ENCODE assay signal across 1 cellular context in the genomic region with DNA sequence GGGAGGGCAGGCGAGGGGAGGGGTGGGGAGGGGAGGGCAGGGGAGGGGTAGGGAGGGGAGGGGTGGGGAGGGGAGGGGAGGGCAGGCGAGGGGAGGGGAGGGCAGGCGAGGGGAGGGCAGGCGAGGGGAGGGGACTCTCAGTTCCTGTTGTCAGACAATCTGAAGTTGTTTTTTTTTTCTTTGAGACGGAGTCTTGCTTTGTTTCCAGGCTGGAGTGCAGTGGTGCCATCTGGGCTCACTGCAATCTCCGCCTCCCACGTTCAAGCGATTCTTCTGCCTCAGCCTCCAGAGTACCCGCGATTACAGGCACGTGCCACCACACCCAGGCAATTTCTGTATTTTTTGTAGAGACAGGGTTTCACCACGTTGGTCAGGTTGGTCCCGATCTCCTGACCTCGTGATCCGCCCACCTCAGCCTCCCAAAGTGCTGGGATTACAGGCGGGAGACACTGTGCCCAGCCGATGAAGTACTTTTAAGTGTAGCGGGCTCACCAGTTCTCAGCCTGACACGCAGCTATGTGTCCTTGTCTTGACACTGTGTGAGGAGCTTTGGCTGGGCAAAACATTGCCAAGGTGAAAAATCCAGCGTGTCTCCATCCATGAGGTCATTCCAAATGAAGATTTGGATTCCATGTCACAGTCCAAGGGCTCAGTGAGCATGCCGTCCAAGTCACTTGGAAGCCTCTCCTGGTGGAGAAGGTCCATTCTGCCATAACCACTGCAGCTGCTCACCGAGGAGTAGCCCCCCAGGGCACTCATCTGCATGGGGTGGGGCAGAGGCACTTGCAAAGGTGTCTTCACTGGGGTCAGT.
TF ChIP-seq lines count a peak whose summit lies in the region.

No MANE protein-coding gene starts in this region.

TF ChIP-seq in K562, 482 proteins besides CTCF, POLR2A, EP300 and RAD21 (continues in another document):
- TF ChIP-seq, protein P1, sequence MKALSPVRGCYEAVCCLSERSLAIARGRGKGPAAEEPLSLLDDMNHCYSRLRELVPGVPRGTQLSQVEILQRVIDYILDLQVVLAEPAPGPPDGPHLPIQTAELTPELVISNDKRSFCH (CRISPR knock-in tag; IDR thresholded peaks at IDR 0.05), result no peak
- TF ChIP-seq, protein P1 (tag; IDR thresholded peaks at IDR 0.05), result no peak
- TF ChIP-seq ZEB2 (IDR thresholded peaks at IDR 0.05), result no peak
- no peak for TF ChIP-seq GATAD2B (IDR thresholded peaks at IDR 0.05; ENCODE audit: borderline replicate concordance)
- peak; percentile 4; the same call in 1 of the 2 replicates for TF ChIP-seq ZBTB7A (IDR thresholded peaks at IDR 0.05; ENCODE audit: borderline replicate concordance, control insufficient read depth, low read depth, low read length)
- no peak for TF ChIP-seq SOX6 (IDR thresholded peaks at IDR 0.05)
- TF ChIP-seq NCOA1 (IDR thresholded peaks at IDR 0.05; ENCODE audit: low read depth), result no peak
- TF ChIP-seq, protein P2, sequence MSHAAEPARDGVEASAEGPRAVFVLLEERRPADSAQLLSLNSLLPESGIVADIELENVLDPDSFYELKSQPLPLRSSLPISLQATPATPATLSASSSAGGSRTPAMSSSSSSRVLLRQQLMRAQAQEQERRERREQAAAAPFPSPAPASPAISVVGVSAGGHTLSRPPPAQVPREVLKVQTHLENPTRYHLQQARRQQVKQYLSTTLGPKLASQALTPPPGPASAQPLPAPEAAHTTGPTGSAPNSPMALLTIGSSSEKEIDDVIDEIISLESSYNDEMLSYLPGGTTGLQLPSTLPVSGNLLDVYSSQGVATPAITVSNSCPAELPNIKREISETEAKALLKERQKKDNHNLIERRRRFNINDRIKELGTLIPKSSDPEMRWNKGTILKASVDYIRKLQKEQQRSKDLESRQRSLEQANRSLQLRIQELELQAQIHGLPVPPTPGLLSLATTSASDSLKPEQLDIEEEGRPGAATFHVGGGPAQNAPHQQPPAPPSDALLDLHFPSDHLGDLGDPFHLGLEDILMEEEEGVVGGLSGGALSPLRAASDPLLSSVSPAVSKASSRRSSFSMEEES (CRISPR knock-in tag; IDR thresholded peaks at IDR 0.05), result peak; percentile 34; the same call in 1 of the 2 replicates
- no peak for TF ChIP-seq ZNF143 (CRISPR knock-in tag; IDR thresholded peaks at IDR 0.05)
- TF ChIP-seq CBFB (CRISPR knock-in tag; IDR thresholded peaks at IDR 0.05), result no peak
- TF ChIP-seq, protein P3, sequence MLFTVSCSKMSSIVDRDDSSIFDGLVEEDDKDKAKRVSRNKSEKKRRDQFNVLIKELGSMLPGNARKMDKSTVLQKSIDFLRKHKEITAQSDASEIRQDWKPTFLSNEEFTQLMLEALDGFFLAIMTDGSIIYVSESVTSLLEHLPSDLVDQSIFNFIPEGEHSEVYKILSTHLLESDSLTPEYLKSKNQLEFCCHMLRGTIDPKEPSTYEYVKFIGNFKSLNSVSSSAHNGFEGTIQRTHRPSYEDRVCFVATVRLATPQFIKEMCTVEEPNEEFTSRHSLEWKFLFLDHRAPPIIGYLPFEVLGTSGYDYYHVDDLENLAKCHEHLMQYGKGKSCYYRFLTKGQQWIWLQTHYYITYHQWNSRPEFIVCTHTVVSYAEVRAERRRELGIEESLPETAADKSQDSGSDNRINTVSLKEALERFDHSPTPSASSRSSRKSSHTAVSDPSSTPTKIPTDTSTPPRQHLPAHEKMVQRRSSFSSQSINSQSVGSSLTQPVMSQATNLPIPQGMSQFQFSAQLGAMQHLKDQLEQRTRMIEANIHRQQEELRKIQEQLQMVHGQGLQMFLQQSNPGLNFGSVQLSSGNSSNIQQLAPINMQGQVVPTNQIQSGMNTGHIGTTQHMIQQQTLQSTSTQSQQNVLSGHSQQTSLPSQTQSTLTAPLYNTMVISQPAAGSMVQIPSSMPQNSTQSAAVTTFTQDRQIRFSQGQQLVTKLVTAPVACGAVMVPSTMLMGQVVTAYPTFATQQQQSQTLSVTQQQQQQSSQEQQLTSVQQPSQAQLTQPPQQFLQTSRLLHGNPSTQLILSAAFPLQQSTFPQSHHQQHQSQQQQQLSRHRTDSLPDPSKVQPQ (CRISPR knock-in tag; IDR thresholded peaks at IDR 0.05; ENCODE audit: borderline replicate concordance), result no peak
- no peak for TF ChIP-seq EZH2 (IDR thresholded peaks at IDR 0.05; ENCODE audit: borderline replicate concordance, low read depth, low read length)
- no peak for TF ChIP-seq NFRKB (IDR thresholded peaks at IDR 0.05; ENCODE audit: low read depth)
- TF ChIP-seq MTA1 (IDR thresholded peaks at IDR 0.05; ENCODE audit: borderline replicate concordance), result 0 out of 2 replicates have a peak, but pooled peaks have one; percentile 40
- TF ChIP-seq, protein P4, sequence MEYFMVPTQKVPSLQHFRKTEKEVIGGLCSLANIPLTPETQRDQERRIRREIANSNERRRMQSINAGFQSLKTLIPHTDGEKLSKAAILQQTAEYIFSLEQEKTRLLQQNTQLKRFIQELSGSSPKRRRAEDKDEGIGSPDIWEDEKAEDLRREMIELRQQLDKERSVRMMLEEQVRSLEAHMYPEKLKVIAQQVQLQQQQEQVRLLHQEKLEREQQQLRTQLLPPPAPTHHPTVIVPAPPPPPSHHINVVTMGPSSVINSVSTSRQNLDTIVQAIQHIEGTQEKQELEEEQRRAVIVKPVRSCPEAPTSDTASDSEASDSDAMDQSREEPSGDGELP (CRISPR knock-in tag; IDR thresholded peaks at IDR 0.05; ENCODE audit: borderline replicate concordance), result no peak
- TF ChIP-seq ZNF232 (CRISPR knock-in tag; IDR thresholded peaks at IDR 0.05), result no peak
- TF ChIP-seq ZFX (CRISPR knock-in tag; IDR thresholded peaks at IDR 0.05), result no peak
- no peak for TF ChIP-seq CHD2 (IDR thresholded peaks at IDR 0.05; ENCODE audit: low read depth, low read length)
- TF ChIP-seq ZC3H11A (IDR thresholded peaks at IDR 0.05; ENCODE audit: low read depth, low read length), result no peak
- TF ChIP-seq, protein P5, sequence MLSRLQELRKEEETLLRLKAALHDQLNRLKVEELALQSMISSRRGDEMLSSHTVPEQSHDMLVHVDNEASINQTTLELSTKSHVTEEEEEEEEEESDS (CRISPR knock-in tag; IDR thresholded peaks at IDR 0.05), result no peak
- TF ChIP-seq DNMT1 (IDR thresholded peaks at IDR 0.05), result no peak
- TF ChIP-seq SMAD2 (IDR thresholded peaks at IDR 0.05; ENCODE audit: low read depth, low read length), result no peak
- no peak for TF ChIP-seq TARDBP (IDR thresholded peaks at IDR 0.05)
- TF ChIP-seq SMARCE1 (IDR thresholded peaks at IDR 0.05), result no peak
- TF ChIP-seq BRD9 (IDR thresholded peaks at IDR 0.05; ENCODE audit: low read depth, partially characterized antibody), result no peak
- TF ChIP-seq, protein P6, sequence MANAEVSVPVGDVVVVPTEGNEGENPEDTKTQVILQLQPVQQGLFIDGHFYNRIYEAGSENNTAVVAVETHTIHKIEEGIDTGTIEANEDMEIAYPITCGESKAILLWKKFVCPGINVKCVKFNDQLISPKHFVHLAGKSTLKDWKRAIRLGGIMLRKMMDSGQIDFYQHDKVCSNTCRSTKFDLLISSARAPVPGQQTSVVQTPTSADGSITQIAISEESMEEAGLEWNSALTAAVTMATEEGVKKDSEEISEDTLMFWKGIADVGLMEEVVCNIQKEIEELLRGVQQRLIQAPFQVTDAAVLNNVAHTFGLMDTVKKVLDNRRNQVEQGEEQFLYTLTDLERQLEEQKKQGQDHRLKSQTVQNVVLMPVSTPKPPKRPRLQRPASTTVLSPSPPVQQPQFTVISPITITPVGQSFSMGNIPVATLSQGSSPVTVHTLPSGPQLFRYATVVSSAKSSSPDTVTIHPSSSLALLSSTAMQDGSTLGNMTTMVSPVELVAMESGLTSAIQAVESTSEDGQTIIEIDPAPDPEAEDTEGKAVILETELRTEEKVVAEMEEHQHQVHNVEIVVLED (CRISPR knock-in tag; IDR thresholded peaks at IDR 0.05), result no peak
- TF ChIP-seq, protein P7, sequence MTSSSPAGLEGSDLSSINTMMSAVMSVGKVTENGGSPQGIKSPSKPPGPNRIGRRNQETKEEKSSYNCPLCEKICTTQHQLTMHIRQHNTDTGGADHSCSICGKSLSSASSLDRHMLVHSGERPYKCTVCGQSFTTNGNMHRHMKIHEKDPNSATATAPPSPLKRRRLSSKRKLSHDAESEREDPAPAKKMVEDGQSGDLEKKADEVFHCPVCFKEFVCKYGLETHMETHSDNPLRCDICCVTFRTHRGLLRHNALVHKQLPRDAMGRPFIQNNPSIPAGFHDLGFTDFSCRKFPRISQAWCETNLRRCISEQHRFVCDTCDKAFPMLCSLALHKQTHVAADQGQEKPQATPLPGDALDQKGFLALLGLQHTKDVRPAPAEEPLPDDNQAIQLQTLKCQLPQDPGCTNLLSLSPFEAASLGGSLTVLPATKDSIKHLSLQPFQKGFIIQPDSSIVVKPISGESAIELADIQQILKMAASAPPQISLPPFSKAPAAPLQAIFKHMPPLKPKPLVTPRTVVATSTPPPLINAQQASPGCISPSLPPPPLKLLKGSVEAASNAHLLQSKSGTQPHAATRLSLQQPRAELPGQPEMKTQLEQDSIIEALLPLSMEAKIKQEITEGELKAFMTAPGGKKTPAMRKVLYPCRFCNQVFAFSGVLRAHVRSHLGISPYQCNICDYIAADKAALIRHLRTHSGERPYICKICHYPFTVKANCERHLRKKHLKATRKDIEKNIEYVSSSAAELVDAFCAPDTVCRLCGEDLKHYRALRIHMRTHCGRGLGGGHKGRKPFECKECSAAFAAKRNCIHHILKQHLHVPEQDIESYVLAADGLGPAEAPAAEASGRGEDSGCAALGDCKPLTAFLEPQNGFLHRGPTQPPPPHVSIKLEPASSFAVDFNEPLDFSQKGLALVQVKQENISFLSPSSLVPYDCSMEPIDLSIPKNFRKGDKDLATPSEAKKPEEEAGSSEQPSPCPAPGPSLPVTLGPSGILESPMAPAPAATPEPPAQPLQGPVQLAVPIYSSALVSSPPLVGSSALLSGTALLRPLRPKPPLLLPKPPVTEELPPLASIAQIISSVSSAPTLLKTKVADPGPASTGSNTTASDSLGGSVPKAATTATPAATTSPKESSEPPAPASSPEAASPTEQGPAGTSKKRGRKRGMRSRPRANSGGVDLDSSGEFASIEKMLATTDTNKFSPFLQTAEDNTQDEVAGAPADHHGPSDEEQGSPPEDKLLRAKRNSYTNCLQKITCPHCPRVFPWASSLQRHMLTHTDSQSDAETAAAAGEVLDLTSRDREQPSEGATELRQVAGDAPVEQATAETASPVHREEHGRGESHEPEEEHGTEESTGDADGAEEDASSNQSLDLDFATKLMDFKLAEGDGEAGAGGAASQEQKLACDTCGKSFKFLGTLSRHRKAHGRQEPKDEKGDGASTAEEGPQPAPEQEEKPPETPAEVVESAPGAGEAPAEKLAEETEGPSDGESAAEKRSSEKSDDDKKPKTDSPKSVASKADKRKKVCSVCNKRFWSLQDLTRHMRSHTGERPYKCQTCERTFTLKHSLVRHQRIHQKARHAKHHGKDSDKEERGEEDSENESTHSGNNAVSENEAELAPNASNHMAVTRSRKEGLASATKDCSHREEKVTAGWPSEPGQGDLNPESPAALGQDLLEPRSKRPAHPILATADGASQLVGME (CRISPR knock-in tag; IDR thresholded peaks at IDR 0.05), result no peak
- no peak for TF ChIP-seq ARNT (IDR thresholded peaks at IDR 0.05)
- no peak for TF ChIP-seq THRAP3 (IDR thresholded peaks at IDR 0.05; ENCODE audit: borderline replicate concordance)
- no peak for TF ChIP-seq PTTG1 (tag; IDR thresholded peaks at IDR 0.05; ENCODE audit: low read depth)
- TF ChIP-seq HCFC1 (IDR thresholded peaks at IDR 0.05; ENCODE audit: low read depth, low read length), result no peak
- TF ChIP-seq FIP1L1 (IDR thresholded peaks at IDR 0.05; ENCODE audit: low read depth, low read length, poor library complexity, severe bottlenecking), result no peak
- TF ChIP-seq, protein P8, sequence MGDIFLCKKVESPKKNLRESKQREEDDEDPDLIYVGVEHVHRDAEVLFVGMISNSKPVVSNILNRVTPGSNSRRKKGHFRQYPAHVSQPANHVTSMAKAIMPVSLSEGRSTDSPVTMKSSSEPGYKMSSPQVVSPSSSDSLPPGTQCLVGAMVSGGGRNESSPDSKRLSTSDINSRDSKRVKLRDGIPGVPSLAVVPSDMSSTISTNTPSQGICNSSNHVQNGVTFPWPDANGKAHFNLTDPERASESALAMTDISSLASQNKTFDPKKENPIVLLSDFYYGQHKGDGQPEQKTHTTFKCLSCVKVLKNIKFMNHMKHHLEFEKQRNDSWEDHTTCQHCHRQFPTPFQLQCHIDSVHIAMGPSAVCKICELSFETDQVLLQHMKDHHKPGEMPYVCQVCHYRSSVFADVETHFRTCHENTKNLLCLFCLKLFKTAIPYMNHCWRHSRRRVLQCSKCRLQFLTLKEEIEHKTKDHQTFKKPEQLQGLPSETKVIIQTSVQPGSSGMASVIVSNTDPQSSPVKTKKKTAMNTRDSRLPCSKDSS (IDR thresholded peaks at IDR 0.05; ENCODE audit: low read depth, partially characterized antibody), result no peak
- TF ChIP-seq ZNF12 (CRISPR knock-in tag; IDR thresholded peaks at IDR 0.05), result 0 out of 2 replicates have a peak, but pooled peaks have one; percentile 42
- no peak for TF ChIP-seq POLR2AphosphoS2 (IDR thresholded peaks at IDR 0.05; ENCODE audit: low read length)
- TF ChIP-seq, protein P9, sequence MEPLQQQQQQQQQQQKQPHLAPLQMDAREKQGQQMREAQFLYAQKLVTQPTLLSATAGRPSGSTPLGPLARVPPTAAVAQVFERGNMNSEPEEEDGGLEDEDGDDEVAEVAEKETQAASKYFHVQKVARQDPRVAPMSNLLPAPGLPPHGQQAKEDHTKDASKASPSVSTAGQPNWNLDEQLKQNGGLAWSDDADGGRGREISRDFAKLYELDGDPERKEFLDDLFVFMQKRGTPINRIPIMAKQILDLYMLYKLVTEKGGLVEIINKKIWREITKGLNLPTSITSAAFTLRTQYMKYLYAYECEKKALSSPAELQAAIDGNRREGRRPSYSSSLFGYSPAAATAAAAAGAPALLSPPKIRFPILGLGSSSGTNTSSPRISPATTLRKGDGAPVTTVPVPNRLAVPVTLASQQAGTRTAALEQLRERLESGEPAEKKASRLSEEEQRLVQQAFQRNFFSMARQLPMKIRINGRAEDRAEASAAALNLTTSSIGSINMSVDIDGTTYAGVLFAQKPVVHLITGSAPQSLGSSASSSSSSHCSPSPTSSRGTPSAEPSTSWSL (CRISPR knock-in tag; IDR thresholded peaks at IDR 0.05; ENCODE audit: borderline replicate concordance), result no peak
- no peak for TF ChIP-seq BDP1 (IDR thresholded peaks at IDR 0.05; ENCODE audit: insufficient read depth, insufficient read length)
- TF ChIP-seq PHF21A (IDR thresholded peaks at IDR 0.05; ENCODE audit: borderline replicate concordance, low read depth), result no peak
- TF ChIP-seq ZSCAN29 (IDR thresholded peaks at IDR 0.05), result no peak
- no peak for TF ChIP-seq MCM7 (IDR thresholded peaks at IDR 0.05)
- TF ChIP-seq NFE2 (IDR thresholded peaks at IDR 0.05; ENCODE audit: low read depth), result no peak
- TF ChIP-seq TCF7L2 (IDR thresholded peaks at IDR 0.05; ENCODE audit: low read depth, low read length), result no peak
- no peak for TF ChIP-seq MAFK (IDR thresholded peaks at IDR 0.05; ENCODE audit: low read length)
- TF ChIP-seq, protein P10, sequence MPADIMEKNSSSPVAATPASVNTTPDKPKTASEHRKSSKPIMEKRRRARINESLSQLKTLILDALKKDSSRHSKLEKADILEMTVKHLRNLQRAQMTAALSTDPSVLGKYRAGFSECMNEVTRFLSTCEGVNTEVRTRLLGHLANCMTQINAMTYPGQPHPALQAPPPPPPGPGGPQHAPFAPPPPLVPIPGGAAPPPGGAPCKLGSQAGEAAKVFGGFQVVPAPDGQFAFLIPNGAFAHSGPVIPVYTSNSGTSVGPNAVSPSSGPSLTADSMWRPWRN (IDR thresholded peaks at IDR 0.05; ENCODE audit: low read depth), result no peak
- TF ChIP-seq ZNF668 (CRISPR knock-in tag; IDR thresholded peaks at IDR 0.05), result no peak
- no peak for TF ChIP-seq SPI1 (IDR thresholded peaks at IDR 0.05; ENCODE audit: borderline replicate concordance, low read depth, low read length)
- TF ChIP-seq ZNF561 (CRISPR knock-in tag; conservative IDR thresholded peaks at IDR 0.05), result no peak
- TF ChIP-seq ZNF717 (CRISPR knock-in tag; IDR thresholded peaks at IDR 0.05), result no peak
- TF ChIP-seq ZNF124 (CRISPR knock-in tag; IDR thresholded peaks at IDR 0.05), result no peak
